In genomic region chr1:51214615-51215131, GRCh38 we compare ENCODE assay signal across 8 cellular contexts. TPM values are rescaled to one million over a fixed set of nuclear protein-coding genes. Genes with fewer than 3 reads are reported as not detected.
A peak's percentile ranks its signal among the peaks of the same experiment; 100 is the strongest.
DNase-seq lines count a peak whose midpoint lies in the region; TF ChIP-seq lines count a peak whose summit lies in the region.

No MANE protein-coding gene starts in this region.

- 74% methylated on average over 7 of the region's 7 CpGs for WGBS in smooth muscle cell (ENCODE audit: low lambda C conversion rate)
- 26 to 45% methylated on average over 6 to 7 of the region's 7 CpGs for WGBS in transverse colon (ENCODE audit: low coverage in 1 of 2), 2 donors

- H3K36me3 ChIP-seq in KOPT-K1 (ENCODE audit: insufficient read depth, low read length) (no peaks in the 10 kb centered on the region), smooth muscle cell (ENCODE audit: low read depth) (no peaks in the 10 kb centered on the region), transverse colon (no peaks in the 10 kb centered on the region)

- no peaks in the 10 kb centered on the region for H3K27me3 ChIP-seq in smooth muscle cell (ENCODE audit: low read depth)
- H3K27me3 ChIP-seq in transverse colon, result no peaks in the 10 kb centered on the region

- H2AFZ ChIP-seq in smooth muscle cell (ENCODE audit: low read depth), result no peak overlapping the region

- H3K4me3 Mint-ChIP-seq in activated CD4-positive, alpha-beta T cell treated with anti-CD3 and anti-CD28 coated beads, Interleukin-2, amount 10 ng/mL, durations not matched to agents 7 days and 5 days, result no peak overlapping the region

- peaks cover 21% of the 10 kb centered on the region for H3K4me1 Mint-ChIP-seq in activated CD4-positive, alpha-beta T cell treated with anti-CD3 and anti-CD28 coated beads, Interleukin-2, amount 10 ng/mL, durations not matched to agents 7 days and 5 days

- POLR2A ChIA-PET in activated CD4-positive, alpha-beta T cell treated with anti-CD3 and anti-CD28 coated beads, Interleukin-2, amount 10 ng/mL, durations not matched to agents 7 days and 5 days (lab: Charles Lee), result no interaction called here
- POLR2A ChIA-PET in GM10248 (lab: Yijun Ruan, JAX), result no interaction called here

- H3K4me1 ChIP-seq in smooth muscle cell (ENCODE audit: low read depth), result no peaks in the 10 kb centered on the region
- H3K4me1 ChIP-seq in transverse colon, result no peaks in the 10 kb centered on the region

- no peak for TF ChIP-seq EP300 in transverse colon (IDR thresholded peaks at IDR 0.05; ENCODE audit: low read depth)

- in situ Hi-C loops in GM13976 (cut with MboI; ENCODE audit: low sequenced_read_pairs, unreplicated experiment), result no loop called here
- in situ Hi-C loops in transverse colon (cut with MboI; ENCODE audit: low pct_ligation_motif_present in 1 of 4, low pct_unique_long_range_greater_than_20kb in 1 of 4, low sequenced_read_pairs in 3 of 4), result no loop called here

- H3K79me2 ChIP-seq in smooth muscle cell (ENCODE audit: low read depth), result no peaks in the 10 kb centered on the region

- H3K27ac ChIP-seq in KOPT-K1 (ENCODE audit: low read depth, low read length, poor library complexity, severe bottlenecking), result peak overlapping the region; percentile 51
- peak overlapping the region; percentile 56 for H3K27ac ChIP-seq in smooth muscle cell (ENCODE audit: low read depth)
- H3K27ac ChIP-seq in transverse colon, result no peak overlapping the region

- H3K4me2 ChIP-seq in smooth muscle cell, result no peak overlapping the region

- peak; percentile 16 for DNase-seq in activated CD4-positive, alpha-beta T cell treated with anti-CD3 and anti-CD28 coated beads for 48 hours
- no peak for DNase-seq in activated CD4-positive, alpha-beta T cell treated with anti-CD3 and anti-CD28 coated beads, Interleukin-2, amount 10 ng/mL, durations not matched to agents 7 days and 5 days
- peak; percentile 24 for DNase-seq in astrocyte of the hippocampus (ENCODE audit: low read depth, low spot score)
- no peak for DNase-seq in smooth muscle cell (lab: John Stamatoyannopoulos, UW; ENCODE audit: unreplicated experiment)
- no peak for DNase-seq in GM10248 (ENCODE audit: extremely low spot score)
- no peak for DNase-seq in GM13976 (ENCODE audit: low spot score)
- no peak for DNase-seq in transverse colon

- no peak for TF ChIP-seq CTCF in smooth muscle cell (IDR thresholded peaks at IDR 0.05; ENCODE audit: borderline replicate concordance, insufficient read depth, poor library complexity, severe bottlenecking)
- no peak for TF ChIP-seq CTCF in GM10248 (IDR thresholded peaks at IDR 0.05; ENCODE audit: control extremely low read depth, extremely low read depth, low read depth, missing control alignments)
- TF ChIP-seq CTCF in GM13976 (IDR thresholded peaks at IDR 0.05; ENCODE audit: borderline replicate concordance, control extremely low read depth, extremely low read depth, insufficient read depth, missing control alignments), result no peak
- no peak for TF ChIP-seq CTCF in transverse colon (IDR thresholded peaks at IDR 0.05)

- H3K36me3 Mint-ChIP-seq in activated CD4-positive, alpha-beta T cell treated with anti-CD3 and anti-CD28 coated beads, Interleukin-2, amount 10 ng/mL, durations not matched to agents 7 days and 5 days (ENCODE audit: low read depth), result no peaks in the 10 kb centered on the region

- H3K4me3 ChIP-seq in smooth muscle cell (no peak overlapping the region), transverse colon (no peak overlapping the region)

- no peaks in the 10 kb centered on the region for H3F3A ChIP-seq in smooth muscle cell (ENCODE audit: low read depth)

- intact Hi-C loops in transverse colon (cut with DNase I; ENCODE audit: low total_unique reads), result no loop called here

- no peak overlapping the region for H3K27ac Mint-ChIP-seq in activated CD4-positive, alpha-beta T cell treated with anti-CD3 and anti-CD28 coated beads, Interleukin-2, amount 10 ng/mL, durations not matched to agents 7 days and 5 days

- H3K27me3 Mint-ChIP-seq in activated CD4-positive, alpha-beta T cell treated with anti-CD3 and anti-CD28 coated beads, Interleukin-2, amount 10 ng/mL, durations not matched to agents 7 days and 5 days, result no peaks in the 10 kb centered on the region

- H3K9me3 Mint-ChIP-seq in activated CD4-positive, alpha-beta T cell treated with anti-CD3 and anti-CD28 coated beads, Interleukin-2, amount 10 ng/mL, durations not matched to agents 7 days and 5 days, result no peaks in the 10 kb centered on the region

- CTCF ChIA-PET in activated CD4-positive, alpha-beta T cell treated with anti-CD3 and anti-CD28 coated beads, Interleukin-2, amount 10 ng/mL, durations not matched to agents 7 days and 5 days (lab: Charles Lee), result interaction anchor here (1.3 kb wide), 1 partner anchor 18 kb away, joined by 4 read pairs; no protein-coding TSS in a partner anchor
- CTCF ChIA-PET in GM10248 (lab: Yijun Ruan, JAX), result interaction anchor here (1.1 to 2.2 kb wide), 3 partner anchors 12 to 25 kb away, joined by 3 to 12 read pairs (median 4); no protein-coding TSS in a partner anchor

- TF ChIP-seq POLR2A in transverse colon (IDR thresholded peaks at IDR 0.05), result no peak

- H3K9ac ChIP-seq in smooth muscle cell (ENCODE audit: low read depth), result no peak overlapping the region

- H3K9me3 ChIP-seq in KOPT-K1 (ENCODE audit: insufficient read depth, low read length, poor library complexity, severe bottlenecking), result no peaks in the 10 kb centered on the region
- no peaks in the 10 kb centered on the region for H3K9me3 ChIP-seq in smooth muscle cell (replicated peaks; ENCODE audit: low read depth)
- no peaks in the 10 kb centered on the region for H3K9me3 ChIP-seq in transverse colon

- H4K20me1 ChIP-seq in smooth muscle cell (ENCODE audit: low read depth), result no peaks in the 10 kb centered on the region

RNA-seq across cellular contexts. Expression of gene RNF11, which starts 21.4 kb away (rescaled TPM):
- total RNA-seq in activated CD4-positive, alpha-beta T cell treated with anti-CD3 and anti-CD28 coated beads, Interleukin-2, amount 10 ng/mL, durations not matched to agents 7 days and 5 days, result 10 to 100 TPM; 23.4 to 25.9 TPM
- 123 and 133 TPM in 2 replicates for total RNA-seq in smooth muscle cell
- 59.1 and 68.7 TPM in 2 replicates for polyA plus RNA-seq in smooth muscle cell
- total RNA-seq in transverse colon, result 10 to 100 TPM; 34.8 to 72.5 (median 52.8) TPM

Comparison
In these comparisons a context has a peak if more than half of its experiments do, and no peak if none do; other contexts are left out.
1. DNase-seq: peak in activated CD4-positive, alpha-beta T cell treated with anti-CD3 and anti-CD28 coated beads for 48 hours (single experiment) and astrocyte of the hippocampus (single experiment); none in activated CD4-positive, alpha-beta T cell treated with anti-CD3 and anti-CD28 coated beads, Interleukin-2, amount 10 ng/mL, durations not matched to agents 7 days and 5 days (single experiment), smooth muscle cell (single experiment), GM10248 (single experiment), GM13976 (single experiment) and transverse colon (single experiment).
2. H3K27ac ChIP-seq: peak in KOPT-K1 (single experiment) and smooth muscle cell (single experiment); none in transverse colon (0 of 4).